In genomic region chr12:120416490-120417216, GRCh38 we compare ENCODE assay signal across 1 cellular context.
TF ChIP-seq lines count a peak whose summit lies in the region.

No MANE protein-coding gene starts in this region.

TF ChIP-seq in K562, 482 proteins besides CTCF, POLR2A, EP300 and RAD21:
- peak in 1 of 2 experiments; percentile 28; a peak in 1 of 4 replicates for TF ChIP-seq KDM1A (IDR thresholded peaks at IDR 0.05)
- peak; percentile 35; the same call in 1 of the 2 replicates for TF ChIP-seq ATF3 (IDR thresholded peaks at IDR 0.05)
- TF ChIP-seq ATF3 (CRISPR knock-in tag; conservative IDR thresholded peaks at IDR 0.05) = no peak
- TF ChIP-seq GATA2 (CRISPR knock-in tag; IDR thresholded peaks at IDR 0.05) = no peak
- no peak for TF ChIP-seq ZNF12 (CRISPR knock-in tag; IDR thresholded peaks at IDR 0.05)
- TF ChIP-seq RCOR1 (IDR thresholded peaks at IDR 0.05; ENCODE audit: borderline replicate concordance in 1 of 2, low read depth in 2 of 2, low read length in 2 of 2) = 0 out of 4 replicates have a peak, but pooled peaks of 1 of the 2 experiments have one; percentile 25
- peak; percentile 26 for TF ChIP-seq CHD4 (IDR thresholded peaks at IDR 0.05; ENCODE audit: insufficient read depth, insufficient replicate concordance, low read depth, low read length, poor library complexity, severe bottlenecking)
- TF ChIP-seq BRF2 (IDR thresholded peaks at IDR 0.05; ENCODE audit: borderline replicate concordance, insufficient read depth, insufficient read length) = no peak
- TF ChIP-seq BCOR (IDR thresholded peaks at IDR 0.05) = peak; percentile 79
- peak; percentile 84 for TF ChIP-seq RBM25 (IDR thresholded peaks at IDR 0.05; ENCODE audit: low read depth, low read length, severe bottlenecking)
- TF ChIP-seq ZNF316 (IDR thresholded peaks at IDR 0.05) = no peak
- peak; percentile 36; the same call in 1 of the 2 replicates for TF ChIP-seq ATF7 (IDR thresholded peaks at IDR 0.05)
- no peak for TF ChIP-seq SETDB1 (IDR thresholded peaks at IDR 0.05; ENCODE audit: low read length)
TF ChIP-seq in K562: peak in this region for 7.
